In the genomic region with DNA sequence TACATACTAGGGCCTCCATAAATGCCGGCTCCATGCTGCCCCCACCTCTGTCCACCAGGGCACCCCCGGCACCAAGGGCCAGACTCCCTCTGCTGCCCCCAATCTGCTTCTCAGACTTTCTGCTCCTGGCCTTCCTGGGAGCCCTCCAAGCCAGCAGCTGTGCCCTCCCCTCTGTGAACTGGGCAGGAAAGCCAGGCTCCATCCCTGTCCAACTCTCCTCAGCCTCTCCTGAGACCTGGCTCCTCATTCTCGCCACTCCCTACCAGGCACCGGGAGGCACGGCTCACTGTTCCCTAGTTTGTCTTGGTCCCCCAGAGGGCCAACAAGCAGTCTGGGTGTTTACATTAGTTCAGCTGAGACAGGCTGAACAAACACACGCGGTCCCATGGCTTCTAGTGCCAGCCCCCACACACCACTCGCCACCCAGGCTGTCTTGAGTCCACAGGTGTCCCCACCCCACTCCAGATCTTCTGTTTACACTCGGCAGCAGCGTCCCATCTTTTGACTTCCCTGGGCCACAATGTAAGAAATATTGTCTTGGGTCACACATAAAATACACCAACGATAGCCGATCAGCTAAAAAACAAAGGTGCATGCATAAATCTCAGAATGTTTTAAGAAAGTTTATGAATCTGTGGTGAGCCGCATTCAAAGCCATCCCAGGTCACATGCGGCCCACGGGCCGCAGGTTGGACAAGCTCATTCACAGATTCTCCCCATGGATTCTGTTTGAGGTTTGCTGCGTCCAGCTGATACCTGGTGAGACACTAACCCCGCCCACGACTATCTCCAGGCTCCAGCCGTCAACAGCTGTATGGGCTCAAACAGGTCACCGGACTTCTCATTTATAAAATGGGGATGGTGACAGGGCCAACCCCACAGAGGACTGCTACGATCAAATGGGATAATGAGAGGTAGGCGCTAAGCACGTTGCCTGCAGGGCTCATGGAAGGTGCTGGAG, we compare ENCODE assay signal across 1 cellular context.
A peak's percentile ranks its signal among the peaks of the same experiment; 100 is the strongest.
TF ChIP-seq lines count a peak whose summit lies in the region.

No MANE protein-coding gene starts in this region.

TF ChIP-seq in K562, 482 proteins besides CTCF, POLR2A, EP300 and RAD21 (continued from another document and continues in another):
- TF ChIP-seq, protein P1, sequence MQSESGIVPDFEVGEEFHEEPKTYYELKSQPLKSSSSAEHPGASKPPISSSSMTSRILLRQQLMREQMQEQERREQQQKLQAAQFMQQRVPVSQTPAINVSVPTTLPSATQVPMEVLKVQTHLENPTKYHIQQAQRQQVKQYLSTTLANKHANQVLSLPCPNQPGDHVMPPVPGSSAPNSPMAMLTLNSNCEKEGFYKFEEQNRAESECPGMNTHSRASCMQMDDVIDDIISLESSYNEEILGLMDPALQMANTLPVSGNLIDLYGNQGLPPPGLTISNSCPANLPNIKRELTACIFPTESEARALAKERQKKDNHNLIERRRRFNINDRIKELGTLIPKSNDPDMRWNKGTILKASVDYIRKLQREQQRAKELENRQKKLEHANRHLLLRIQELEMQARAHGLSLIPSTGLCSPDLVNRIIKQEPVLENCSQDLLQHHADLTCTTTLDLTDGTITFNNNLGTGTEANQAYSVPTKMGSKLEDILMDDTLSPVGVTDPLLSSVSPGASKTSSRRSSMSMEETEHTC (IDR thresholded peaks at IDR 0.05), result peak; percentile 83
- TF ChIP-seq ZNF143 (CRISPR knock-in tag; IDR thresholded peaks at IDR 0.05) (no peak), RB1 (IDR thresholded peaks at IDR 0.05; ENCODE audit: low read depth) (peak; percentile 38; the same call in 1 of the 2 replicates), MEF2D (tag; conservative IDR thresholded peaks at IDR 0.05; ENCODE audit: low read depth) (0 out of 2 replicates have a peak, but pooled peaks have one; percentile 45), BDP1 (IDR thresholded peaks at IDR 0.05; ENCODE audit: insufficient read depth, insufficient read length) (no peak), RBM15 (IDR thresholded peaks at IDR 0.05; ENCODE audit: insufficient read depth, low read length) (no peak), BRF1 (IDR thresholded peaks at IDR 0.05; ENCODE audit: borderline replicate concordance, extremely low read depth, insufficient read length) (no peak), RCOR1 (IDR thresholded peaks at IDR 0.05; ENCODE audit: borderline replicate concordance in 1 of 2, low read depth in 2 of 2, low read length in 2 of 2) (peak; percentile 99 to 100), HDAC6 (IDR thresholded peaks at IDR 0.05; ENCODE audit: low read depth, low read length) (no peak), ZNF507 (tag; conservative IDR thresholded peaks at IDR 0.05) (no peak), NFE2L1 (tag; IDR thresholded peaks at IDR 0.05; ENCODE audit: borderline replicate concordance, low read depth) (no peak), HCFC1 (IDR thresholded peaks at IDR 0.05; ENCODE audit: low read depth, low read length) (no peak), FIP1L1 (IDR thresholded peaks at IDR 0.05; ENCODE audit: low read depth, low read length, poor library complexity, severe bottlenecking) (no peak), TAF9B (IDR thresholded peaks at IDR 0.05; ENCODE audit: partially characterized antibody) (peak; percentile 97), MEIS2 (IDR thresholded peaks at IDR 0.05; ENCODE audit: partially characterized antibody) (peak; percentile 95), SRSF9 (IDR thresholded peaks at IDR 0.05; ENCODE audit: borderline replicate concordance, low read depth, low read length) (no peak), GATAD2A (IDR thresholded peaks at IDR 0.05) (no peak), HLTF (IDR thresholded peaks at IDR 0.05) (no peak), CHCHD3 (CRISPR knock-in tag; IDR thresholded peaks at IDR 0.05) (no peak), ZNF311 (CRISPR knock-in tag; IDR thresholded peaks at IDR 0.05) (no peak), CBX3 (IDR thresholded peaks at IDR 0.05; ENCODE audit: borderline replicate concordance in 1 of 2, low read length in 2 of 2) (0 out of 3 replicates have a peak, but pooled peaks of 1 of the 2 experiments have one; percentile 11), KHSRP (IDR thresholded peaks at IDR 0.05) (no peak), ZNF668 (CRISPR knock-in tag; IDR thresholded peaks at IDR 0.05) (no peak), SNIP1 (IDR thresholded peaks at IDR 0.05; ENCODE audit: low read depth) (no peak), ETV6 (IDR thresholded peaks at IDR 0.05; ENCODE audit: borderline replicate concordance in 1 of 2, low read depth in 2 of 2, low read length in 1 of 2) (no peak), ETV6 (CRISPR knock-in tag; IDR thresholded peaks at IDR 0.05; ENCODE audit: borderline replicate concordance) (no peak), TEAD1 (CRISPR knock-in tag; IDR thresholded peaks at IDR 0.05) (peak; percentile 27 to 87; a peak in 2 of 4 replicates), ZNF12 (CRISPR knock-in tag; IDR thresholded peaks at IDR 0.05) (no peak), CCAR2 (IDR thresholded peaks at IDR 0.05; ENCODE audit: low read depth, low read length) (no peak), STAT5A (IDR thresholded peaks at IDR 0.05; ENCODE audit: borderline replicate concordance, low read length) (peak; percentile 92), GTF2A2 (tag; IDR thresholded peaks at IDR 0.05) (no peak)
- TF ChIP-seq, protein P2, sequence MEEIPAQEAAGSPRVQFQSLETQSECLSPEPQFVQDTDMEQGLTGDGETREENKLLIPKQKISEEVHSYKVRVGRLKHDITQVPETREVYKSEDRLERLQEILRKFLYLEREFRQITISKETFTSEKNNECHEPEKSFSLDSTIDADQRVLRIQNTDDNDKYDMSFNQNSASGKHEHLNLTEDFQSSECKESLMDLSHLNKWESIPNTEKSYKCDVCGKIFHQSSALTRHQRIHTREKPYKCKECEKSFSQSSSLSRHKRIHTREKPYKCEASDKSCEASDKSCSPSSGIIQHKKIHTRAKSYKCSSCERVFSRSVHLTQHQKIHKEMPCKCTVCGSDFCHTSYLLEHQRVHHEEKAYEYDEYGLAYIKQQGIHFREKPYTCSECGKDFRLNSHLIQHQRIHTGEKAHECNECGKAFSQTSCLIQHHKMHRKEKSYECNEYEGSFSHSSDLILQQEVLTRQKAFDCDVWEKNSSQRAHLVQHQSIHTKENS (CRISPR knock-in tag; IDR thresholded peaks at IDR 0.05), result no peak
- TF ChIP-seq, protein P3, sequence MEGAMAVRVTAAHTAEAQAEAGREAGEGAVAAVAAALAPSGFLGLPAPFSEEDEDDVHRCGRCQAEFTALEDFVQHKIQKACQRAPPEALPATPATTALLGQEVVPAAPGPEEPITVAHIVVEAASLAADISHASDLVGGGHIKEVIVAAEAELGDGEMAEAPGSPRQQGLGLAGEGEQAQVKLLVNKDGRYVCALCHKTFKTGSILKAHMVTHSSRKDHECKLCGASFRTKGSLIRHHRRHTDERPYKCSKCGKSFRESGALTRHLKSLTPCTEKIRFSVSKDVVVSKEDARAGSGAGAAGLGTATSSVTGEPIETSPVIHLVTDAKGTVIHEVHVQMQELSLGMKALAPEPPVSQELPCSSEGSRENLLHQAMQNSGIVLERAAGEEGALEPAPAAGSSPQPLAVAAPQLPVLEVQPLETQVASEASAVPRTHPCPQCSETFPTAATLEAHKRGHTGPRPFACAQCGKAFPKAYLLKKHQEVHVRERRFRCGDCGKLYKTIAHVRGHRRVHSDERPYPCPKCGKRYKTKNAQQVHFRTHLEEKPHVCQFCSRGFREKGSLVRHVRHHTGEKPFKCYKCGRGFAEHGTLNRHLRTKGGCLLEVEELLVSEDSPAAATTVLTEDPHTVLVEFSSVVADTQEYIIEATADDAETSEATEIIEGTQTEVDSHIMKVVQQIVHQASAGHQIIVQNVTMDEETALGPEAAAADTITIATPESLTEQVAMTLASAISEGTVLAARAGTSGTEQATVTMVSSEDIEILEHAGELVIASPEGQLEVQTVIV (CRISPR knock-in tag; IDR thresholded peaks at IDR 0.05; ENCODE audit: borderline replicate concordance), result no peak
- TF ChIP-seq, protein P4, sequence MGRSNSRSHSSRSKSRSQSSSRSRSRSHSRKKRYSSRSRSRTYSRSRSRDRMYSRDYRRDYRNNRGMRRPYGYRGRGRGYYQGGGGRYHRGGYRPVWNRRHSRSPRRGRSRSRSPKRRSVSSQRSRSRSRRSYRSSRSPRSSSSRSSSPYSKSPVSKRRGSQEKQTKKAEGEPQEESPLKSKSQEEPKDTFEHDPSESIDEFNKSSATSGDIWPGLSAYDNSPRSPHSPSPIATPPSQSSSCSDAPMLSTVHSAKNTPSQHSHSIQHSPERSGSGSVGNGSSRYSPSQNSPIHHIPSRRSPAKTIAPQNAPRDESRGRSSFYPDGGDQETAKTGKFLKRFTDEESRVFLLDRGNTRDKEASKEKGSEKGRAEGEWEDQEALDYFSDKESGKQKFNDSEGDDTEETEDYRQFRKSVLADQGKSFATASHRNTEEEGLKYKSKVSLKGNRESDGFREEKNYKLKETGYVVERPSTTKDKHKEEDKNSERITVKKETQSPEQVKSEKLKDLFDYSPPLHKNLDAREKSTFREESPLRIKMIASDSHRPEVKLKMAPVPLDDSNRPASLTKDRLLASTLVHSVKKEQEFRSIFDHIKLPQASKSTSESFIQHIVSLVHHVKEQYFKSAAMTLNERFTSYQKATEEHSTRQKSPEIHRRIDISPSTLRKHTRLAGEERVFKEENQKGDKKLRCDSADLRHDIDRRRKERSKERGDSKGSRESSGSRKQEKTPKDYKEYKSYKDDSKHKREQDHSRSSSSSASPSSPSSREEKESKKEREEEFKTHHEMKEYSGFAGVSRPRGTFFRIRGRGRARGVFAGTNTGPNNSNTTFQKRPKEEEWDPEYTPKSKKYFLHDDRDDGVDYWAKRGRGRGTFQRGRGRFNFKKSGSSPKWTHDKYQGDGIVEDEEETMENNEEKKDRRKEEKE (IDR thresholded peaks at IDR 0.05; ENCODE audit: borderline replicate concordance in 1 of 2, control insufficient read depth in 1 of 2, low read depth in 2 of 2, low read length in 1 of 2), result no peak
- TF ChIP-seq, protein P5, sequence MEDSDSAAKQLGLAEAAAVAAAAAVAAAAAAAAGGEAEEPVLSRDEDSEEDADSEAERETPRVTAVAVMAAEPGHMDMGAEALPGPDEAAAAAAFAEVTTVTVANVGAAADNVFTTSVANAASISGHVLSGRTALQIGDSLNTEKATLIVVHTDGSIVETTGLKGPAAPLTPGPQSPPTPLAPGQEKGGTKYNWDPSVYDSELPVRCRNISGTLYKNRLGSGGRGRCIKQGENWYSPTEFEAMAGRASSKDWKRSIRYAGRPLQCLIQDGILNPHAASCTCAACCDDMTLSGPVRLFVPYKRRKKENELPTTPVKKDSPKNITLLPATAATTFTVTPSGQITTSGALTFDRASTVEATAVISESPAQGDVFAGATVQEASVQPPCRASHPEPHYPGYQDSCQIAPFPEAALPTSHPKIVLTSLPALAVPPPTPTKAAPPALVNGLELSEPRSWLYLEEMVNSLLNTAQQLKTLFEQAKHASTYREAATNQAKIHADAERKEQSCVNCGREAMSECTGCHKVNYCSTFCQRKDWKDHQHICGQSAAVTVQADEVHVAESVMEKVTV (CRISPR knock-in tag; IDR thresholded peaks at IDR 0.05), result no peak
- TF ChIP-seq, protein P6, sequence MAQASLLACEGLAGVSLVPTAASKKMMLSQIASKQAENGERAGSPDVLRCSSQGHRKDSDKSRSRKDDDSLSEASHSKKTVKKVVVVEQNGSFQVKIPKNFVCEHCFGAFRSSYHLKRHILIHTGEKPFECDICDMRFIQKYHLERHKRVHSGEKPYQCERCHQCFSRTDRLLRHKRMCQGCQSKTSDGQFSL (CRISPR knock-in tag; IDR thresholded peaks at IDR 0.05), result no peak
- TF ChIP-seq, protein P6 (tag; IDR thresholded peaks at IDR 0.05), result no peak
- TF ChIP-seq, protein P7, sequence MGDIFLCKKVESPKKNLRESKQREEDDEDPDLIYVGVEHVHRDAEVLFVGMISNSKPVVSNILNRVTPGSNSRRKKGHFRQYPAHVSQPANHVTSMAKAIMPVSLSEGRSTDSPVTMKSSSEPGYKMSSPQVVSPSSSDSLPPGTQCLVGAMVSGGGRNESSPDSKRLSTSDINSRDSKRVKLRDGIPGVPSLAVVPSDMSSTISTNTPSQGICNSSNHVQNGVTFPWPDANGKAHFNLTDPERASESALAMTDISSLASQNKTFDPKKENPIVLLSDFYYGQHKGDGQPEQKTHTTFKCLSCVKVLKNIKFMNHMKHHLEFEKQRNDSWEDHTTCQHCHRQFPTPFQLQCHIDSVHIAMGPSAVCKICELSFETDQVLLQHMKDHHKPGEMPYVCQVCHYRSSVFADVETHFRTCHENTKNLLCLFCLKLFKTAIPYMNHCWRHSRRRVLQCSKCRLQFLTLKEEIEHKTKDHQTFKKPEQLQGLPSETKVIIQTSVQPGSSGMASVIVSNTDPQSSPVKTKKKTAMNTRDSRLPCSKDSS (IDR thresholded peaks at IDR 0.05; ENCODE audit: low read depth, partially characterized antibody), result no peak
- TF ChIP-seq, protein P8, sequence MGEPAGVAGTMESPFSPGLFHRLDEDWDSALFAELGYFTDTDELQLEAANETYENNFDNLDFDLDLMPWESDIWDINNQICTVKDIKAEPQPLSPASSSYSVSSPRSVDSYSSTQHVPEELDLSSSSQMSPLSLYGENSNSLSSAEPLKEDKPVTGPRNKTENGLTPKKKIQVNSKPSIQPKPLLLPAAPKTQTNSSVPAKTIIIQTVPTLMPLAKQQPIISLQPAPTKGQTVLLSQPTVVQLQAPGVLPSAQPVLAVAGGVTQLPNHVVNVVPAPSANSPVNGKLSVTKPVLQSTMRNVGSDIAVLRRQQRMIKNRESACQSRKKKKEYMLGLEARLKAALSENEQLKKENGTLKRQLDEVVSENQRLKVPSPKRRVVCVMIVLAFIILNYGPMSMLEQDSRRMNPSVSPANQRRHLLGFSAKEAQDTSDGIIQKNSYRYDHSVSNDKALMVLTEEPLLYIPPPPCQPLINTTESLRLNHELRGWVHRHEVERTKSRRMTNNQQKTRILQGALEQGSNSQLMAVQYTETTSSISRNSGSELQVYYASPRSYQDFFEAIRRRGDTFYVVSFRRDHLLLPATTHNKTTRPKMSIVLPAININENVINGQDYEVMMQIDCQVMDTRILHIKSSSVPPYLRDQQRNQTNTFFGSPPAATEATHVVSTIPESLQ (CRISPR knock-in tag; IDR thresholded peaks at IDR 0.05), result peak; percentile 58; the same call in 1 of the 2 replicates
- TF ChIP-seq, protein P9, sequence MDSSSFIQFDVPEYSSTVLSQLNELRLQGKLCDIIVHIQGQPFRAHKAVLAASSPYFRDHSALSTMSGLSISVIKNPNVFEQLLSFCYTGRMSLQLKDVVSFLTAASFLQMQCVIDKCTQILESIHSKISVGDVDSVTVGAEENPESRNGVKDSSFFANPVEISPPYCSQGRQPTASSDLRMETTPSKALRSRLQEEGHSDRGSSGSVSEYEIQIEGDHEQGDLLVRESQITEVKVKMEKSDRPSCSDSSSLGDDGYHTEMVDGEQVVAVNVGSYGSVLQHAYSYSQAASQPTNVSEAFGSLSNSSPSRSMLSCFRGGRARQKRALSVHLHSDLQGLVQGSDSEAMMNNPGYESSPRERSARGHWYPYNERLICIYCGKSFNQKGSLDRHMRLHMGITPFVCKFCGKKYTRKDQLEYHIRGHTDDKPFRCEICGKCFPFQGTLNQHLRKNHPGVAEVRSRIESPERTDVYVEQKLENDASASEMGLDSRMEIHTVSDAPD (CRISPR knock-in tag; IDR thresholded peaks at IDR 0.05), result no peak
